Comparison of ENCODE assay signal across 25 cellular contexts in genomic region chr2:215905691-215906090, GRCh38.
"Had no signal": no experiment of that assay in that cellular context is flagged by ENCODE, and none has a peak within 500 bp of the region (broad histone marks: within the 10 kb centered on the region; RNA-seq: fewer than 3 reads in every experiment).

No MANE protein-coding gene starts in this region.

- H2AFZ ChIP-seq: PC-9 had no signal

- H3K27me3 ChIP-seq: Peyer's patch, SJSA1 had no signal

- H3K4me2 ChIP-seq: PC-9 had no signal

- H3K9me3 ChIP-seq: Peyer's patch, SJSA1 had no signal

- H3K27ac ChIP-seq: PC-9, Peyer's patch, SJSA1, SK-N-MC had no signal

- H3K36me3 ChIP-seq: Peyer's patch, SJSA1 had no signal

- H3K4me3 ChIP-seq: K562, PC-9, Peyer's patch, SJSA1, SK-N-MC had no signal

- H3K4me1 ChIP-seq: Peyer's patch, SJSA1 had no signal

- ATAC-seq: HepG2, K562 had no signal

- H3K27ac Mint-ChIP-seq: IgD-negative memory B cell had no signal

- DNase-seq: NCI-H1092; NCI-H1105 treated with DMSO at 0.1 percent for 48 hours; NCI-H1417 treated with DMSO at 0.1 percent for 48 hours; NCI-H1694 treated with DMSO at 0.1 percent for 48 hours; NCI-H1930; NCI-H2081; NCI-H2107; NCI-H2171; NCI-H226; NCI-H446; NCI-H510A; NCI-H524 treated with DMSO at 0.1 percent for 48 hours; NCI-H69; NCI-H774; NK-92 treated with Interleukin-12 subunit alpha and Interleukin-12 subunit beta, amount 100 ng/mL, for 24 hours; OCI-M1; PC-9; Peyer's patch; Right ventricle myocardium superior; SIG-M5 had no signal
